ENCODE assay signal across 8 cellular contexts in genomic region chr1:222464841-222465210, GRCh38.
DNase-seq lines count a peak whose midpoint lies in the region; ATAC-seq and TF ChIP-seq lines count a peak whose summit lies in the region.

No MANE protein-coding gene starts in this region.

- no peak for TF ChIP-seq CTCF in astrocyte of the cerebellum (IDR thresholded peaks at IDR 0.05; ENCODE audit: low read depth, low read length, missing control alignments)

- H2AFZ ChIP-seq in Karpas-422 (ENCODE audit: low read length), result peak overlapping the region; percentile 87; the same call in 1 of the 2 replicates

- H3K4me1 Mint-ChIP-seq in T-helper 2 cell treated with Interferon-gamma antibody and Interleukin-4, amounts not matched to agents 5 μg/mL and 100 μg/mL, for 36 hours (ENCODE audit: low read depth), result peaks cover 10% of the 10 kb centered on the region

- no peaks in the 10 kb centered on the region for H3K9me3 Mint-ChIP-seq in T-helper 2 cell treated with Interferon-gamma antibody and Interleukin-4, amounts not matched to agents 5 μg/mL and 100 μg/mL, for 36 hours

- H4K20me1 ChIP-seq in Karpas-422 (ENCODE audit: insufficient read depth, low read depth, low read length), result no peaks in the 10 kb centered on the region

- H3K27ac Mint-ChIP-seq in T-helper 2 cell treated with Interferon-gamma antibody and Interleukin-4, amounts not matched to agents 5 μg/mL and 100 μg/mL, for 36 hours, result peak overlapping the region; percentile 71

- no peaks in the 10 kb centered on the region for H3K36me3 Mint-ChIP-seq in T-helper 2 cell treated with Interferon-gamma antibody and Interleukin-4, amounts not matched to agents 5 μg/mL and 100 μg/mL, for 36 hours (ENCODE audit: low read depth)

- peak overlapping the region; percentile 81 for H3K4me3 Mint-ChIP-seq in T-helper 2 cell treated with Interferon-gamma antibody and Interleukin-4, amounts not matched to agents 5 μg/mL and 100 μg/mL, for 36 hours

- peak overlapping the region; percentile 54; the same call in 1 of the 2 replicates for H3K4me3 ChIP-seq in Karpas-422 (ENCODE audit: low read length)
- H3K4me3 ChIP-seq in astrocyte of the cerebellum (ENCODE audit: low read depth, low read length), result peak overlapping the region; percentile 25
- H3K4me3 ChIP-seq in iPS-11a (ENCODE audit: low read depth, low read length), result peak overlapping the region; percentile 55
- H3K4me3 ChIP-seq in skeletal muscle tissue (ENCODE audit: low read length in 3 of 3), result peak overlapping the region; percentile 66 to 75 (median 73)

- peak; percentile 14 for DNase-seq in COR-L47 (lab: John Stamatoyannopoulos, UW)
- DNase-seq in Karpas-422, result peak; percentile 87
- peak; percentile 46 for DNase-seq in T-helper 2 cell treated with Interferon-gamma antibody and Interleukin-4, amounts not matched to agents 5 μg/mL and 100 μg/mL, for 36 hours (ENCODE audit: low spot score)
- no peak for DNase-seq in astrocyte of the cerebellum (ENCODE audit: low read depth)
- no peak for DNase-seq in NCI-H2107 (lab: John Stamatoyannopoulos, UW)

- H3K27me3 Mint-ChIP-seq in T-helper 2 cell treated with Interferon-gamma antibody and Interleukin-4, amounts not matched to agents 5 μg/mL and 100 μg/mL, for 36 hours (ENCODE audit: low read depth), result peaks cover 14% of the 10 kb centered on the region

- H3K9me3 ChIP-seq in Karpas-422 (ENCODE audit: low read length) (no peaks in the 10 kb centered on the region), skeletal muscle tissue (ENCODE audit: control insufficient read depth in 3 of 3, low read length in 3 of 3) (no peaks in the 10 kb centered on the region)

- H3K9me2 ChIP-seq in Karpas-422 (replicated peaks; ENCODE audit: insufficient read depth, low read length), result no peaks in the 10 kb centered on the region

- peak; percentile 28 for ATAC-seq in GM21717 (IDR thresholded peaks at IDR 0.05; ENCODE audit: unreplicated experiment)

- H3K36me3 ChIP-seq in Karpas-422 (ENCODE audit: insufficient read depth, low read length) (no peaks in the 10 kb centered on the region), skeletal muscle tissue (ENCODE audit: control insufficient read depth in 3 of 3, insufficient read depth in 3 of 3, low read length in 3 of 3) (no peaks in the 10 kb centered on the region)

- H3K9ac ChIP-seq in Karpas-422 (ENCODE audit: low read length), result peak overlapping the region; percentile 56
- H3K9ac ChIP-seq in skeletal muscle tissue (ENCODE audit: low read depth in 1 of 3, low read length in 3 of 3), result peak overlapping the region; percentile 63 to 83 (median 75)

- H3K79me2 ChIP-seq in Karpas-422 (ENCODE audit: low read length), result no peaks in the 10 kb centered on the region

- H3K27ac ChIP-seq in Karpas-422 (ENCODE audit: low read length) (no peak overlapping the region), skeletal muscle tissue (ENCODE audit: low read depth, low read length) (peak overlapping the region; percentile 86)

- in situ Hi-C loops in astrocyte of the cerebellum (cut with HindIII; ENCODE audit: low sequenced_read_pairs), result no loop called here

- H3K4me2 ChIP-seq in Karpas-422 (ENCODE audit: low read depth, low read length, poor library complexity, severe bottlenecking), result peak overlapping the region; percentile 66

- H3K4me1 ChIP-seq in Karpas-422 (ENCODE audit: low read length), result peaks cover 13% of the 10 kb centered on the region
- peaks cover 2 to 11% (median 5%) of the 10 kb centered on the region in 3 donors for H3K4me1 ChIP-seq in skeletal muscle tissue (ENCODE audit: control insufficient read depth in 3 of 3, insufficient read depth in 3 of 3, low read length in 3 of 3)

- H3K27me3 ChIP-seq in Karpas-422 (ENCODE audit: low read length) (no peaks in the 10 kb centered on the region), skeletal muscle tissue (ENCODE audit: control insufficient read depth in 3 of 3, insufficient read depth in 3 of 3, low read length in 3 of 3) (no peaks in the 10 kb centered on the region)

Comparison
In these comparisons a context has a peak if more than half of its experiments do, and no peak if none do; other contexts are left out.
1. DNase-seq: peak in COR-L47 (single experiment), Karpas-422 (single experiment) and T-helper 2 cell treated with Interferon-gamma antibody and Interleukin-4, amounts not matched to agents 5 μg/mL and 100 μg/mL, for 36 hours (single experiment); none in astrocyte of the cerebellum (single experiment) and NCI-H2107 (single experiment).
2. Peak in every context shown above with its lines, with median percentiles within 50 percentile points of each other: H3K4me3 ChIP-seq.